ENCODE assay signal across 8 cellular contexts in the genomic region with DNA sequence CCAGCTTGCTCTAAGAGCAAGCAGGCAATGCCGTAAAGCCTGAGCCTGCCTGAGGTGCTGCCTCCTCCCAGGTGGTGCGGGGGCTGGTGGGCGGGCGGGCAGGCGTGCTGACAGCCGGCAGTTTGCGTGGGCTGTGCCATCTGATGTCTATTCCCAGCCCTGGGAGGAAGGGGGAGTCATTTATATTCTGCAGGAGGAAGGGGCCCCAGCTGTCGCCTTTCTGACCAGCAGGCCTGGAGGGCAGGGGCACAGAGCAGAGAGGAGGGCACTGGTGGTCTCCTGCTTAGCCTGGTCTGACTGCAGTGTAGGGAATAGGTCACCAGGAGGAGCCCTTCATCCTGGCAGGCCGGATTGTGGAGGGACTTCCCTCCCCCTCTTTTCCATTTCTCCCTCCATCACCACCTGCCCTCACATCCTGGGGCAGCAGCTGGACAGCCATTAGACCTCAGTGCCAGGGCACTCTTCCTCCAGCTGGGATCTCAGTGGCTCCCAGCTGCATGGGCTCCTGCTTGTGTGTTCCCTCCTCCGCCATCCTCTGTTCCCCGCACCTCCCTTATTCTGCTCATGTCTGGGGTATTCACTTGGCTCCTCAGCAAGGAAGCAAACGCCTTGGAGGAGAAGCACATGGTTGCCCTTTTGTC. TPM values are rescaled to one million over a fixed set of nuclear protein-coding genes. Genes with fewer than 3 reads are reported as not detected.
DNase-seq lines count a peak whose midpoint lies in the region; ATAC-seq and TF ChIP-seq lines count a peak whose summit lies in the region.

No MANE protein-coding gene starts in this region.

- TF ChIP-seq EP300 in neural cell (conservative IDR thresholded peaks at IDR 0.05; ENCODE audit: poor library complexity, severe bottlenecking), result no peak

- TF ChIP-seq CTCF in AG09319 (IDR thresholded peaks at IDR 0.05; ENCODE audit: low read depth, low read length), result peak; percentile 61
- TF ChIP-seq CTCF in GM23338 (conservative IDR thresholded peaks at IDR 0.05; ENCODE audit: low read depth in 2 of 2), result peak; percentile 58 to 90
- peak; percentile 77 for TF ChIP-seq CTCF in cardiac fibroblast (IDR thresholded peaks at IDR 0.05; ENCODE audit: low read depth, low read length)
- peak; percentile 54 for TF ChIP-seq CTCF in neural cell (IDR thresholded peaks at IDR 0.05; ENCODE audit: poor library complexity, severe bottlenecking)

- TF ChIP-seq RAD21 in neural cell (conservative IDR thresholded peaks at IDR 0.05), result peak; percentile 39

- H3K9me3 ChIP-seq in neural cell (ENCODE audit: low read length), result no peaks in the 10 kb centered on the region

- H3K36me3 ChIP-seq in GM23338 (ENCODE audit: insufficient read depth) (no peaks in the 10 kb centered on the region), neural cell (ENCODE audit: insufficient read depth, low read length) (no peaks in the 10 kb centered on the region)

- peak; percentile 57 for ATAC-seq in GM23338

- no peaks in the 10 kb centered on the region; the same call in 1 of the 2 replicates for H3F3A ChIP-seq in GM23338 (replicated peaks; ENCODE audit: low read depth)
- no peaks in the 10 kb centered on the region for H3F3A ChIP-seq in neural cell (ENCODE audit: insufficient read depth, low read length, poor library complexity, severe bottlenecking)

- peaks cover 11% of the 10 kb centered on the region for H3K36me3 Mint-ChIP-seq in GM23338 (ENCODE audit: low read depth)

- no peaks in the 10 kb centered on the region for H3K9me3 Mint-ChIP-seq in GM23338

- H3K27ac ChIP-seq in GM23338 (ENCODE audit: low read depth) (no peak overlapping the region), neural cell (ENCODE audit: low read length) (no peak overlapping the region)

- no peak for DNase-seq in AG09319 (ENCODE audit: extremely low read depth, low read depth)
- peak; percentile 84 for DNase-seq in GM23338 (ENCODE audit: low spot score)
- peak; percentile 42 for DNase-seq in RPMI7951 (ENCODE audit: low read depth)
- peak; percentile 36 to 45 for DNase-seq in cardiac fibroblast (ENCODE audit: low read depth in 2 of 2)
- DNase-seq in GDM1 (lab: John Stamatoyannopoulos, UW), result no peak
- no peak for DNase-seq in NCI-H187 treated with DMSO at 0.1 percent for 48 hours (lab: John Stamatoyannopoulos, UW)
- DNase-seq in NOMO-1 treated with DMSO at 0.1 percent for 48 hours (lab: John Stamatoyannopoulos, UW; ENCODE audit: unreplicated experiment), result no peak

- H3K27ac Mint-ChIP-seq in GM23338, result peak overlapping the region; percentile 68; the same call in 1 of the 2 replicates

- peaks cover 28% of the 10 kb centered on the region for H3K4me1 Mint-ChIP-seq in GM23338

- H3K4me1 ChIP-seq in GM23338 (ENCODE audit: insufficient read depth), result peaks cover 16% of the 10 kb centered on the region

- H3K79me2 ChIP-seq in GM23338 (replicated peaks; ENCODE audit: insufficient read depth) (no peaks in the 10 kb centered on the region), neural cell (replicated peaks; ENCODE audit: insufficient read depth, low read length) (no peaks in the 10 kb centered on the region)

- H3K4me2 ChIP-seq in GM23338 (peak overlapping the region; percentile 55; the same call in 1 of the 2 replicates), neural cell (ENCODE audit: low read length) (no peak overlapping the region)

- H3K27me3 ChIP-seq in GM23338 (ENCODE audit: insufficient read depth) (no peaks in the 10 kb centered on the region), neural cell (ENCODE audit: insufficient read depth, low read depth, low read length) (no peaks in the 10 kb centered on the region)

- H3K4me3 ChIP-seq in GM23338 (no peak overlapping the region), cardiac fibroblast (replicated peaks in 1 of 2; ENCODE audit: low read depth in 2 of 2, low read length in 2 of 2) (no peak overlapping the region), neural cell (ENCODE audit: low read length) (no peak overlapping the region)

- H3K9ac ChIP-seq in neural cell (ENCODE audit: low read length), result no peak overlapping the region

- H4K20me1 ChIP-seq in GM23338 (replicated peaks; ENCODE audit: insufficient read depth), result no peaks in the 10 kb centered on the region
- no peaks in the 10 kb centered on the region for H4K20me1 ChIP-seq in neural cell (ENCODE audit: insufficient read depth)

- H3K9me2 ChIP-seq in GM23338 (ENCODE audit: insufficient read depth) (no peaks in the 10 kb centered on the region), neural cell (ENCODE audit: insufficient read depth, low read length) (no peaks in the 10 kb centered on the region)

- H3K4me3 Mint-ChIP-seq in GM23338, result no peak overlapping the region; the same call in 2 of the 3 replicates

- peaks cover 19% of the 10 kb centered on the region for H3K27me3 Mint-ChIP-seq in GM23338 (ENCODE audit: insufficient read depth, low read depth, poor library complexity)

- H2AFZ ChIP-seq in GM23338 (no peak overlapping the region; the same call in 1 of the 2 replicates), neural cell (ENCODE audit: low read depth, low read length) (no peak overlapping the region)

TF ChIP-seq in GM23338, 12 proteins besides CTCF, POLR2A, EP300 and RAD21 (continues in another document):
- TF ChIP-seq EZH2phosphoT487 (IDR thresholded peaks at IDR 0.05; ENCODE audit: unreplicated experiment), result no peak
- no peak for TF ChIP-seq JUNB (IDR thresholded peaks at IDR 0.05; ENCODE audit: unreplicated experiment)
- TF ChIP-seq POLR2AphosphoS5 (IDR thresholded peaks at IDR 0.05; ENCODE audit: low read depth), result no peak

TF ChIP-seq in neural cell, 6 proteins besides CTCF, POLR2A, EP300 and RAD21:
- TF ChIP-seq POLR2AphosphoS5 (IDR thresholded peaks at IDR 0.05), result no peak
- peak; percentile 59 for TF ChIP-seq SMC3 (conservative IDR thresholded peaks at IDR 0.05; ENCODE audit: poor library complexity)

RNA-seq across cellular contexts. Expression of gene CYB561D1, which starts 4.4 kb away (rescaled TPM):
- total RNA-seq in GM23338 (2014; rRNA removed; shearing (Covaris generic)), result 2.7 and 4.4 TPM in 2 replicates
- polyA plus RNA-seq in GM23338 (2016; fragmentation: Nextera tagmentation; extraction: Ambion mirVana) (0.89 and 0.95 TPM in 2 replicates), neural cell (7.2 and 9.2 TPM in 2 replicates)
- 4.0 and 4.8 TPM in 2 replicates for total RNA-seq in RPMI7951 (2014; rRNA removed; shearing (Covaris generic))
- polyA minus RNA-seq in neural cell, result 9.8 and 11.7 TPM in 2 replicates

RNA-seq across cellular contexts. Expression of gene AMIGO1, which starts 11.2 kb away (rescaled TPM):
- total RNA-seq in GM23338 (2014; rRNA removed; shearing (Covaris generic)), result 2.3 and 3.8 TPM in 2 replicates
- polyA plus RNA-seq in GM23338 (2016; fragmentation: Nextera tagmentation; extraction: Ambion mirVana), result 0.53 and 0.61 TPM in 2 replicates
- 2.5 and 3.4 TPM in 2 replicates for total RNA-seq in RPMI7951 (2014; rRNA removed; shearing (Covaris generic))
- 12.0 and 12.6 TPM in 2 replicates for polyA plus RNA-seq in neural cell
- 14.9 and 15.6 TPM in 2 replicates for polyA minus RNA-seq in neural cell

RNA-seq across cellular contexts. Expression of gene ATXN7L2, which starts 14.6 kb away (rescaled TPM):
- 9.4 and 9.9 TPM in 2 replicates for total RNA-seq in GM23338 (2014; rRNA removed; shearing (Covaris generic))
- polyA plus RNA-seq in GM23338 (2016; fragmentation: Nextera tagmentation; extraction: Ambion mirVana), result 8.0 and 9.4 TPM in 2 replicates
- 2.2 and 3.0 TPM in 2 replicates for total RNA-seq in RPMI7951 (2014; rRNA removed; shearing (Covaris generic))
- 14.3 and 16.9 TPM in 2 replicates for polyA plus RNA-seq in neural cell
- 11.4 and 12.7 TPM in 2 replicates for polyA minus RNA-seq in neural cell

RNA-seq across cellular contexts. Expression of gene SYPL2, which starts 31.9 kb away (rescaled TPM):
- total RNA-seq in GM23338 (2014; rRNA removed; shearing (Covaris generic)), result 0.49 and 1.6 TPM in 2 replicates
- polyA plus RNA-seq in GM23338 (2016; fragmentation: Nextera tagmentation; extraction: Ambion mirVana), result 0.40 and 0.56 TPM in 2 replicates
- 0.96 and 1.6 TPM in 2 replicates for total RNA-seq in RPMI7951 (2014; rRNA removed; shearing (Covaris generic))
- not detected in 2 replicates for polyA plus RNA-seq in neural cell
- polyA minus RNA-seq in neural cell, result not detected in 2 replicates

RNA-seq across cellular contexts. Expression of gene GPR61, which starts 41.4 kb away (rescaled TPM):
- 0.58 TPM in 1 of 2 replicates, not detected in the other for total RNA-seq in GM23338 (2014; rRNA removed; shearing (Covaris generic))
- 0.13 and 0.28 TPM in 2 replicates for polyA plus RNA-seq in GM23338 (2016; fragmentation: Nextera tagmentation; extraction: Ambion mirVana)
- total RNA-seq in RPMI7951 (2014; rRNA removed; shearing (Covaris generic)), result under 0.01 and 0.20 TPM in 2 replicates
- polyA plus RNA-seq in neural cell, result 9.7 and 13.2 TPM in 2 replicates
- polyA minus RNA-seq in neural cell, result 12.4 and 14.1 TPM in 2 replicates

Comparison
In these comparisons a context has a peak if more than half of its experiments do, and no peak if none do; other contexts are left out.
1. DNase-seq: peak in GM23338 (single experiment), RPMI7951 (single experiment) and cardiac fibroblast (2 of 2); none in AG09319 (single experiment), GDM1 (single experiment), NCI-H187 treated with DMSO at 0.1 percent for 48 hours (single experiment) and NOMO-1 treated with DMSO at 0.1 percent for 48 hours (single experiment).
2. Peak in every context shown above with its lines, with median percentiles within 50 percentile points of each other: CTCF ChIP-seq.